ENCODE assay signal across 9 cellular contexts in genomic region chr13:21014666-21015170, GRCh38. TPM values are rescaled to one million over a fixed set of nuclear protein-coding genes. Genes with fewer than 3 reads are reported as not detected.
A peak's percentile ranks its signal among the peaks of the same experiment; 100 is the strongest.
DNase-seq lines count a peak whose midpoint lies in the region; ATAC-seq and TF ChIP-seq lines count a peak whose summit lies in the region.
"Had no signal": no experiment of that assay in that cellular context is flagged by ENCODE, and none has a peak within 500 bp of the region (broad histone marks: within the 10 kb centered on the region; RNA-seq: fewer than 3 reads in every experiment).

No MANE protein-coding gene starts in this region.

- TF ChIP-seq POLR2A in vagina (IDR thresholded peaks at IDR 0.05): no peak

- no peak for DNase-seq in activated T-cell treated with anti-CD3 and anti-CD28 coated beads, Interleukin-2, amount 50 U/mL, for 72 hours
- DNase-seq in activated T-cell treated with anti-CD3 and anti-CD28 coated beads, Interleukin-2, amount 50 U/mL, for 24 hours: no peak
- DNase-seq in epithelial cell of esophagus (ENCODE audit: low read depth): peak; percentile 24
- DNase-seq in mucosa of gallbladder (ENCODE audit: low spot score): peak; percentile 51
- no peak for DNase-seq in vagina (ENCODE audit: extremely low spot score in 2 of 2)
- DNase-seq in NCI-H1105 treated with DMSO at 0.1 percent for 48 hours (lab: John Stamatoyannopoulos, UW): no peak
- DNase-seq in activated CD8-positive, alpha-beta T cell treated with anti-CD3 and anti-CD28 coated beads, Interleukin-2, amount 10 ng/mL, durations not matched to agents 7 days and 5 days: no peak

- no peaks in the 10 kb centered on the region for H3K27me3 Mint-ChIP-seq in activated T-cell treated with anti-CD3 and anti-CD28 coated beads, Interleukin-2, amount 50 U/mL, for 72 hours (ENCODE audit: low read depth)
- H3K27me3 Mint-ChIP-seq in activated T-cell treated with anti-CD3 and anti-CD28 coated beads, Interleukin-2, amount 50 U/mL, for 24 hours: no peaks in the 10 kb centered on the region
- H3K27me3 Mint-ChIP-seq in activated CD8-positive, alpha-beta T cell treated with anti-CD3 and anti-CD28 coated beads, Interleukin-2, amount 10 ng/mL, durations not matched to agents 7 days and 5 days (ENCODE audit: low read depth): no peaks in the 10 kb centered on the region
- H3K27me3 Mint-ChIP-seq: dendritic cell treated with granulocyte-macrophage colony-stimulating factor and Interleukin-4, amounts not matched to agents 40 ng/mL and 50 ng/mL, for 4 days had no signal

- no peaks in the 10 kb centered on the region for H3K36me3 ChIP-seq in vagina

- H3K27me3 ChIP-seq in vagina: no peaks in the 10 kb centered on the region

- peak overlapping the region; percentile 79 for H3K27ac ChIP-seq in vagina

- H3K27ac Mint-ChIP-seq in activated T-cell treated with anti-CD3 and anti-CD28 coated beads, Interleukin-2, amount 50 U/mL, for 72 hours: peak overlapping the region; percentile 11
- no peak overlapping the region for H3K27ac Mint-ChIP-seq in activated T-cell treated with anti-CD3 and anti-CD28 coated beads, Interleukin-2, amount 50 U/mL, for 24 hours
- H3K27ac Mint-ChIP-seq in activated CD8-positive, alpha-beta T cell treated with anti-CD3 and anti-CD28 coated beads, Interleukin-2, amount 10 ng/mL, durations not matched to agents 7 days and 5 days: no peak overlapping the region

- TF ChIP-seq CTCF in epithelial cell of esophagus (IDR thresholded peaks at IDR 0.05; ENCODE audit: insufficient read depth, low read depth, low read length, missing control alignments) (no peak), vagina (IDR thresholded peaks at IDR 0.05) (no peak)

- H3K4me3 ChIP-seq in epithelial cell of esophagus (ENCODE audit: low read length): no peak overlapping the region
- no peak overlapping the region for H3K4me3 ChIP-seq in vagina

- POLR2A ChIA-PET in activated CD8-positive, alpha-beta T cell treated with anti-CD3 and anti-CD28 coated beads, Interleukin-2, amount 10 ng/mL, durations not matched to agents 7 days and 5 days (lab: Charles Lee): no interaction called here

- no peak for ATAC-seq in activated T-cell treated with anti-CD3 and anti-CD28 coated beads, Interleukin-2, amount 50 U/mL, for 72 hours (replicated peaks in 1 of 2)
- ATAC-seq in HG03521 (IDR thresholded peaks at IDR 0.05; ENCODE audit: unreplicated experiment): no peak
- ATAC-seq in activated CD8-positive, alpha-beta T cell treated with anti-CD3 and anti-CD28 coated beads, Interleukin-2, amount 10 ng/mL, durations not matched to agents 7 days and 5 days: no peak

- no peaks in the 10 kb centered on the region for H3K9me3 ChIP-seq in vagina

- CTCF ChIA-PET in activated CD8-positive, alpha-beta T cell treated with anti-CD3 and anti-CD28 coated beads, Interleukin-2, amount 10 ng/mL, durations not matched to agents 7 days and 5 days (lab: Charles Lee): no interaction called here

- H3K9me3 Mint-ChIP-seq in activated T-cell treated with anti-CD3 and anti-CD28 coated beads, Interleukin-2, amount 50 U/mL, for 72 hours: peaks cover 2 to 3% of the 10 kb centered on the region in 2 donors
- H3K9me3 Mint-ChIP-seq in activated T-cell treated with anti-CD3 and anti-CD28 coated beads, Interleukin-2, amount 50 U/mL, for 24 hours: no peaks in the 10 kb centered on the region
- H3K9me3 Mint-ChIP-seq in activated CD8-positive, alpha-beta T cell treated with anti-CD3 and anti-CD28 coated beads, Interleukin-2, amount 10 ng/mL, durations not matched to agents 7 days and 5 days (ENCODE audit: insufficient read depth): no peaks in the 10 kb centered on the region

- H3K4me3 Mint-ChIP-seq in activated T-cell treated with anti-CD3 and anti-CD28 coated beads, Interleukin-2, amount 50 U/mL, for 72 hours: no peak overlapping the region
- H3K4me3 Mint-ChIP-seq in activated T-cell treated with anti-CD3 and anti-CD28 coated beads, Interleukin-2, amount 50 U/mL, for 24 hours: no peak overlapping the region
- no peak overlapping the region for H3K4me3 Mint-ChIP-seq in activated CD8-positive, alpha-beta T cell treated with anti-CD3 and anti-CD28 coated beads, Interleukin-2, amount 10 ng/mL, durations not matched to agents 7 days and 5 days
- H3K4me3 Mint-ChIP-seq: dendritic cell treated with granulocyte-macrophage colony-stimulating factor and Interleukin-4, amounts not matched to agents 40 ng/mL and 50 ng/mL, for 4 days had no signal

- peaks cover 3% of the 10 kb centered on the region in 2 donors for H3K36me3 Mint-ChIP-seq in activated T-cell treated with anti-CD3 and anti-CD28 coated beads, Interleukin-2, amount 50 U/mL, for 72 hours (ENCODE audit: insufficient read depth in 2 of 2)
- H3K36me3 Mint-ChIP-seq in activated T-cell treated with anti-CD3 and anti-CD28 coated beads, Interleukin-2, amount 50 U/mL, for 24 hours (ENCODE audit: low read depth): no peaks in the 10 kb centered on the region
- peaks cover 2% of the 10 kb centered on the region for H3K36me3 Mint-ChIP-seq in activated CD8-positive, alpha-beta T cell treated with anti-CD3 and anti-CD28 coated beads, Interleukin-2, amount 10 ng/mL, durations not matched to agents 7 days and 5 days (ENCODE audit: low read depth)

- H3K4me1 Mint-ChIP-seq in activated T-cell treated with anti-CD3 and anti-CD28 coated beads, Interleukin-2, amount 50 U/mL, for 72 hours (ENCODE audit: low read depth): peaks cover 30% of the 10 kb centered on the region
- H3K4me1 Mint-ChIP-seq in activated T-cell treated with anti-CD3 and anti-CD28 coated beads, Interleukin-2, amount 50 U/mL, for 24 hours (ENCODE audit: low read depth): peaks cover 30% of the 10 kb centered on the region
- peaks cover 27% of the 10 kb centered on the region for H3K4me1 Mint-ChIP-seq in activated CD8-positive, alpha-beta T cell treated with anti-CD3 and anti-CD28 coated beads, Interleukin-2, amount 10 ng/mL, durations not matched to agents 7 days and 5 days (ENCODE audit: low read depth)

- intact Hi-C loops in vagina (cut with DNase I): loop anchor here (5.0 kb wide), 1 partner anchor 58 kb away; no protein-coding TSS in a partner anchor

- peaks cover 65% of the 10 kb centered on the region for H3K4me1 ChIP-seq in vagina

RNA-seq across cellular contexts. Expression of gene LATS2, which starts 46.7 kb away (rescaled TPM):
- 1 to 10 TPM; 6.8 to 7.2 TPM for total RNA-seq in activated T-cell treated with anti-CD3 and anti-CD28 coated beads, Interleukin-2, amount 50 U/mL, for 72 hours
- 35.1 TPM for total RNA-seq in mucosa of gallbladder
- 25.8 TPM for total RNA-seq in vagina
- total RNA-seq in activated CD8-positive, alpha-beta T cell treated with anti-CD3 and anti-CD28 coated beads, Interleukin-2, amount 10 ng/mL, durations not matched to agents 7 days and 5 days: 1 to 10 TPM; 3.1 to 4.2 TPM

Comparison
In these comparisons a context has a peak if more than half of its experiments do, and no peak if none do; other contexts are left out.
1. DNase-seq: peak in epithelial cell of esophagus (single experiment) and mucosa of gallbladder (single experiment); none in activated T-cell treated with anti-CD3 and anti-CD28 coated beads, Interleukin-2, amount 50 U/mL, for 72 hours (0 of 2), activated T-cell treated with anti-CD3 and anti-CD28 coated beads, Interleukin-2, amount 50 U/mL, for 24 hours (single experiment), vagina (0 of 2), NCI-H1105 treated with DMSO at 0.1 percent for 48 hours (single experiment) and activated CD8-positive, alpha-beta T cell treated with anti-CD3 and anti-CD28 coated beads, Interleukin-2, amount 10 ng/mL, durations not matched to agents 7 days and 5 days (single experiment).